Comparison of ENCODE assay signal across 20 cellular contexts in the genomic region with DNA sequence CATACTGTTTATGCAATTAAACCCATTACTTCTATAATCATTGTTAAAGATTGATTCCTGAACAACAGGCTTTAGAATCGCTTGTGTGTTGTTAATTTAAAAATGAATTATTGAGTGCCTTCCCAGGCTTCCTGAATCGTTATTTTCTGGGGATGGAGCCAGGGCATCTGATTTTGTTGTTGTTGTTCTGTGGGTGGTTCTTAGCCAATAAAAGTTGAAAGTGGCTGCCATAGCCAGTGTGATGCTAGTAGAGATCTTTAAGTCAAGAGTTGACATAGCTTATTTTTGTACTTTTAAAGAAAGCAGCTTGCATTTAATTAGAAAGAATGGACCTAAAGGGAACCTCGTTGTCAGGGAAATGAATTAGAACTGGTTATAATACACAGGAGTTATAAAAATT. TPM values are rescaled to one million over a fixed set of nuclear protein-coding genes. Genes with fewer than 3 reads are reported as not detected.
DNase-seq lines count a peak whose midpoint lies in the region; ATAC-seq, FAIRE-seq and TF ChIP-seq lines count a peak whose summit lies in the region.
"Had no signal": no experiment of that assay in that cellular context is flagged by ENCODE, and none has a peak within 500 bp of the region (broad histone marks: within the 10 kb centered on the region; RNA-seq: fewer than 3 reads in every experiment).

No MANE protein-coding gene starts in this region.

- ATAC-seq in GM12878 (peak; percentile 53), HG03196 (IDR thresholded peaks at IDR 0.05; ENCODE audit: unreplicated experiment) (no peak)
- ATAC-seq in natural killer cell treated with Interleukin-12 subunit alpha and Interleukin-12 subunit beta and Interleukin-15 and Interleukin-18, amount 100 ng/mL, for 72 hours: no peak
- ATAC-seq: esophagus mucosa, sciatic nerve had no signal

- peaks cover 52 to 77% (median 65%) of the 10 kb centered on the region in 11 experiments for H3K36me3 ChIP-seq in BLaER1 treated with 17β-estradiol and CSF1 and Interleukin-3, amounts not matched to agents 10 nM and 100 nM
- peaks cover 0 to 12% of the 10 kb centered on the region in 2 experiments; a peak in 2 of 4 replicates for H3K36me3 ChIP-seq in GM12878 (ENCODE audit: control insufficient read depth in 2 of 2, insufficient read depth in 2 of 2, low read length in 1 of 2)
- H3K36me3 ChIP-seq: ovary, uterus had no signal

- no peak overlapping the region for H3K9ac ChIP-seq in BLaER1 treated with 17β-estradiol and CSF1 and Interleukin-3, amounts not matched to agents 10 nM and 100 nM
- H3K9ac ChIP-seq in GM12878 (ENCODE audit: control insufficient read depth, insufficient read depth, low read length): no peak overlapping the region

- no peak overlapping the region for H3K27ac Mint-ChIP-seq in natural killer cell treated with Interleukin-12 subunit alpha and Interleukin-12 subunit beta and Interleukin-15 and Interleukin-18, amount 100 ng/mL, for 72 hours
- no peak overlapping the region for H3K27ac Mint-ChIP-seq in activated naive CD8-positive, alpha-beta T cell treated with anti-CD3 and anti-CD28 coated beads for 36 hours
- H3K27ac Mint-ChIP-seq: activated CD4-positive, alpha-beta T cell treated with anti-CD3 and anti-CD28 coated beads, Interleukin-2, amount 10 ng/mL, durations not matched to agents 7 days and 5 days; activated naive CD8-positive, alpha-beta T cell treated with anti-CD3 and anti-CD28 coated beads, Interleukin-2, amount 10 ng/mL, durations not matched to agents 7 days and 5 days had no signal

- POLR2A ChIA-PET in GM12878 (lab: Charles Lee): interaction anchor here (1.7 kb wide), 1 partner anchor 11 kb away, joined by 7 read pairs; no protein-coding TSS in a partner anchor

- RAD21 ChIA-PET in GM12878 (lab: Charles Lee; ENCODE audit: unreplicated experiment): interaction anchor here (2.3 kb wide), 1 partner anchor 16 kb away, joined by 6 read pairs; no protein-coding TSS in a partner anchor

- peak overlapping the region; percentile 3 for H3K4me3 Mint-ChIP-seq in natural killer cell treated with Interleukin-12 subunit alpha and Interleukin-12 subunit beta and Interleukin-15 and Interleukin-18, amount 100 ng/mL, for 72 hours
- no peak overlapping the region for H3K4me3 Mint-ChIP-seq in activated naive CD8-positive, alpha-beta T cell treated with anti-CD3 and anti-CD28 coated beads for 36 hours
- H3K4me3 Mint-ChIP-seq: activated CD4-positive, alpha-beta T cell treated with anti-CD3 and anti-CD28 coated beads, Interleukin-2, amount 10 ng/mL, durations not matched to agents 7 days and 5 days; activated naive CD8-positive, alpha-beta T cell treated with anti-CD3 and anti-CD28 coated beads, Interleukin-2, amount 10 ng/mL, durations not matched to agents 7 days and 5 days had no signal

- peaks cover 19% of the 10 kb centered on the region for H3K36me3 Mint-ChIP-seq in natural killer cell treated with Interleukin-12 subunit alpha and Interleukin-12 subunit beta and Interleukin-15 and Interleukin-18, amount 100 ng/mL, for 72 hours
- H3K36me3 Mint-ChIP-seq in activated naive CD8-positive, alpha-beta T cell treated with anti-CD3 and anti-CD28 coated beads for 36 hours: peaks cover 20% of the 10 kb centered on the region

- BruUV-seq in GM12878 (replicated peaks; lab: Mats Ljungman, UMichigan): no TSS peak

- no peak overlapping the region for H3K4me3 ChIP-seq in BLaER1 treated with 17β-estradiol and CSF1 and Interleukin-3, amounts not matched to agents 10 nM and 100 nM
- H3K4me3 ChIP-seq in GM12878: no peak overlapping the region
- H3K4me3 ChIP-seq: ovary, Peyer's patch, uterus had no signal

- TF ChIP-seq RAD21 in GM12878 (IDR thresholded peaks at IDR 0.05; ENCODE audit: insufficient read depth, low read depth, low read length): no peak

- no peak for FAIRE-seq in GM12878 (lab: Jason Lieb, UNC)
- FAIRE-seq: GM12892 had no signal

- SMC1A ChIA-PET in GM12878 (lab: Charles Lee; ENCODE audit: uncharacterized antibody, unreplicated experiment): interaction anchor here (0.7 to 2.3 kb wide), 10 partner anchors 11 to 449 kb away, joined by 3 to 10 read pairs (median 3); partner anchors contain the start of gene LGMN

- H3K4me1 ChIP-seq in BLaER1 treated with 17β-estradiol and CSF1 and Interleukin-3, amounts not matched to agents 10 nM and 100 nM: peaks cover 12 to 39% (median 21%) of the 10 kb centered on the region in 10 experiments
- H3K4me1 ChIP-seq in GM12878 (ENCODE audit: control insufficient read depth, insufficient read depth, low read length): no peaks in the 10 kb centered on the region; the same call in 1 of the 2 replicates

- H3K9me3 Mint-ChIP-seq in natural killer cell treated with Interleukin-12 subunit alpha and Interleukin-12 subunit beta and Interleukin-15 and Interleukin-18, amount 100 ng/mL, for 72 hours: no peaks in the 10 kb centered on the region
- no peaks in the 10 kb centered on the region for H3K9me3 Mint-ChIP-seq in activated naive CD8-positive, alpha-beta T cell treated with anti-CD3 and anti-CD28 coated beads for 36 hours
- H3K9me3 Mint-ChIP-seq: activated CD4-positive, alpha-beta T cell treated with anti-CD3 and anti-CD28 coated beads, Interleukin-2, amount 10 ng/mL, durations not matched to agents 7 days and 5 days; activated naive CD8-positive, alpha-beta T cell treated with anti-CD3 and anti-CD28 coated beads, Interleukin-2, amount 10 ng/mL, durations not matched to agents 7 days and 5 days had no signal

- in situ Hi-C loops in GM12878 (cut with MboI): no loop called here

- peaks cover 0 to 14% (median 6%) of the 10 kb centered on the region in 11 experiments; a peak in 8 of 22 replicates for H3K9me3 ChIP-seq in BLaER1 treated with 17β-estradiol and CSF1 and Interleukin-3, amounts not matched to agents 10 nM and 100 nM (replicated peaks in 1 of 11)
- no peaks in the 10 kb centered on the region; the same call in 2 of the 3 replicates for H3K9me3 ChIP-seq in GM12878 (replicated peaks; ENCODE audit: control insufficient read depth, insufficient read depth, low read length)
- H3K9me3 ChIP-seq: ovary, Peyer's patch, uterus had no signal

- no peaks in the 10 kb centered on the region for H3K27me3 ChIP-seq in BLaER1 treated with 17β-estradiol and CSF1 and Interleukin-3, amounts not matched to agents 10 nM and 100 nM
- no peaks in the 10 kb centered on the region for H3K27me3 ChIP-seq in GM12878 (replicated peaks in 1 of 2; ENCODE audit: control insufficient read depth in 2 of 2, insufficient read depth in 2 of 2, low read length in 1 of 2)
- H3K27me3 ChIP-seq: ovary, Peyer's patch, uterus had no signal

- DNase-seq in GM03348 (ENCODE audit: low spot score) (peak; percentile 8), GM12878 (ENCODE audit: low read depth, low spot score) (no peak), LoVo (ENCODE audit: low spot score) (no peak), NCI-H2107 treated with DMSO at 0.1 percent for 48 hours (lab: John Stamatoyannopoulos, UW; ENCODE audit: unreplicated experiment) (no peak)
- no peak for DNase-seq in natural killer cell treated with Interleukin-12 subunit alpha and Interleukin-12 subunit beta and Interleukin-15 and Interleukin-18, amount 100 ng/mL, for 72 hours (ENCODE audit: low spot score)
- DNase-seq in activated naive CD8-positive, alpha-beta T cell treated with anti-CD3 and anti-CD28 coated beads for 36 hours: no peak
- DNase-seq: activated CD4-positive, alpha-beta T cell treated with anti-CD3 and anti-CD28 coated beads, Interleukin-2, amount 10 ng/mL, durations not matched to agents 7 days and 5 days; activated naive CD8-positive, alpha-beta T cell treated with anti-CD3 and anti-CD28 coated beads, Interleukin-2, amount 10 ng/mL, durations not matched to agents 7 days and 5 days; GF-D8; NCI-H2171; NCI-H748 treated with DMSO at 0.1 percent for 48 hours; ovary; Peyer's patch; stimulated activated CD4-positive, alpha-beta T cell treated with anti-CD3 and anti-CD28 coated beads, Interleukin-1b, Interleukin-23, amount 100 ng/mL, for 48 hours; uterus had no signal

- WGBS in GM12878 (ENCODE audit: insufficient coverage, insufficient replicate concordance, low lambda C conversion rate, missing lambda C conversion rate): 59% methylated on average over 3 of the region's 3 CpGs

- intact Hi-C loops in GM12878 (cut with micrococcal nuclease; ENCODE audit: unreplicated experiment): no loop called here

- H4K20me1 ChIP-seq in BLaER1 treated with 17β-estradiol and CSF1 and Interleukin-3, amounts not matched to agents 10 nM and 100 nM: peaks cover 7 to 78% (median 21%) of the 10 kb centered on the region in 11 experiments; a peak in 15 of 22 replicates
- no peaks in the 10 kb centered on the region for H4K20me1 ChIP-seq in GM12878 (ENCODE audit: control insufficient read depth, insufficient read depth)

- H3K4me1 Mint-ChIP-seq in natural killer cell treated with Interleukin-12 subunit alpha and Interleukin-12 subunit beta and Interleukin-15 and Interleukin-18, amount 100 ng/mL, for 72 hours (ENCODE audit: low read depth in 2 of 2): peaks cover 36 to 40% of the 10 kb centered on the region in 2 donors
- H3K4me1 Mint-ChIP-seq in activated naive CD8-positive, alpha-beta T cell treated with anti-CD3 and anti-CD28 coated beads for 36 hours: peaks cover 52% of the 10 kb centered on the region

- H3K79me2 ChIP-seq in GM12878 (ENCODE audit: control insufficient read depth, insufficient read depth, low read length): peaks cover 37% of the 10 kb centered on the region

- no peak overlapping the region for H3K27ac ChIP-seq in BLaER1 treated with 17β-estradiol and CSF1 and Interleukin-3, amounts not matched to agents 10 nM and 100 nM
- no peak overlapping the region for H3K27ac ChIP-seq in GM12878 (ENCODE audit: control insufficient read depth, insufficient read depth)
- H3K27ac ChIP-seq: ovary, Peyer's patch, uterus had no signal

- H3K4me2 ChIP-seq in BLaER1 treated with 17β-estradiol and CSF1 and Interleukin-3, amounts not matched to agents 10 nM and 100 nM: peak overlapping the region in 10 of 11 experiments; percentile 6 to 57 (median 20); a peak in 16 of 22 replicates
- H3K4me2 ChIP-seq in GM12878 (ENCODE audit: control insufficient read depth, insufficient read depth): peak overlapping the region; percentile 41; the same call in 1 of the 2 replicates

- TF ChIP-seq EP300 in GM12878 (IDR thresholded peaks at IDR 0.05; ENCODE audit: borderline replicate concordance in 1 of 2, control insufficient read depth in 1 of 2, low read depth in 2 of 2, low read length in 2 of 2): no peak

- TF ChIP-seq POLR2A in GM12878 (IDR thresholded peaks at IDR 0.05; ENCODE audit: low read depth, low read length): no peak

- H3K27me3 Mint-ChIP-seq in natural killer cell treated with Interleukin-12 subunit alpha and Interleukin-12 subunit beta and Interleukin-15 and Interleukin-18, amount 100 ng/mL, for 72 hours: no peaks in the 10 kb centered on the region
- H3K27me3 Mint-ChIP-seq in activated naive CD8-positive, alpha-beta T cell treated with anti-CD3 and anti-CD28 coated beads for 36 hours: no peaks in the 10 kb centered on the region
- H3K27me3 Mint-ChIP-seq: activated CD4-positive, alpha-beta T cell treated with anti-CD3 and anti-CD28 coated beads, Interleukin-2, amount 10 ng/mL, durations not matched to agents 7 days and 5 days; activated naive CD8-positive, alpha-beta T cell treated with anti-CD3 and anti-CD28 coated beads, Interleukin-2, amount 10 ng/mL, durations not matched to agents 7 days and 5 days had no signal

- CTCF ChIA-PET in GM12878 (lab: Yijun Ruan, JAX): interaction anchor here (0.8 to 1.4 kb wide), 2 partner anchors 100 to 313 kb away, joined by 3 to 7 read pairs; no protein-coding TSS in a partner anchor

- H2AFZ ChIP-seq in GM12878 (ENCODE audit: control insufficient read depth, low read depth, low read length): no peak overlapping the region

- TF ChIP-seq CTCF in GM12878 (IDR thresholded peaks at IDR 0.05 in 2 of 3, conservative IDR thresholded peaks at IDR 0.05 in 1 of 3; ENCODE audit: control insufficient read depth in 2 of 3, extremely low read depth in 1 of 3, insufficient read depth in 1 of 3, low read depth in 3 of 3, low read length in 3 of 3): no peak

RNA-seq across cellular contexts. Expression of gene GOLGA5, which starts 6.4 kb away (rescaled TPM):
- total RNA-seq in GM12878 (2013; cell fraction: nucleolus; rRNA removed): 28.4 and 31.3 TPM in 2 replicates
- 15.6 and 18.6 TPM in 2 replicates for total RNA-seq in GM12878 (2014; rRNA removed)
- total RNA-seq in GM12878 (2014; rRNA removed; fragmentation: Illumina TruSeq; extraction: Trizol): 23.6 and 23.8 TPM in 2 replicates
- total RNA-seq in GM12878 (2021): 16.0 and 16.5 TPM in 2 replicates
- 12.9 TPM for polyA plus RNA-seq in GM12878 (2011; ENCODE audit: low read depth)
- 21.5 and 31.3 TPM in 2 replicates for polyA plus RNA-seq in GM12878 (2011; rRNA removed)
- 10.0 and 11.8 TPM in 2 replicates for polyA plus RNA-seq in GM12878 (2011; cell fraction: cytosol; rRNA removed)
- polyA plus RNA-seq in GM12878 (2011; cell fraction: nucleus; rRNA removed): 12.1 and 12.3 TPM in 2 replicates
- 18.0 and 20.7 TPM in 2 replicates for polyA plus RNA-seq in GM12878 (2012)
- polyA plus RNA-seq in GM12878 (2014; fragmentation: Illumina TruSeq; extraction: Trizol): 25.8 and 31.6 TPM in 2 replicates
- polyA plus RNA-seq in GM12878 (2014; fragmentation: Nextera tagmentation; extraction: Ambion mirVana): 10 to 100 TPM; 10.9 to 13.9 TPM
- polyA plus RNA-seq in GM12878 (2014; rRNA removed): 15.5 and 17.9 TPM in 2 replicates
- 10 to 100 TPM; 23.9 to 30.1 TPM for polyA plus RNA-seq in GM12878 (2016; fragmentation: Nextera tagmentation; extraction: Ambion mirVana)
- 9.5 and 14.2 TPM in 2 replicates for polyA minus RNA-seq in GM12878 (2011; rRNA and poly(A)+ RNA removed)
- 7.3 and 9.5 TPM in 2 replicates for polyA minus RNA-seq in GM12878 (2011; cell fraction: cytosol; rRNA and poly(A)+ RNA removed)
- polyA minus RNA-seq in GM12878 (2011; cell fraction: nucleus; rRNA and poly(A)+ RNA removed): 6.8 and 10.0 TPM in 2 replicates
- total RNA-seq in natural killer cell treated with Interleukin-12 subunit alpha and Interleukin-12 subunit beta and Interleukin-15 and Interleukin-18, amount 100 ng/mL, for 72 hours: 10 to 100 TPM; 21.0 to 24.2 TPM
- 10 to 100 TPM; 14.6 to 15.9 TPM for total RNA-seq in activated naive CD8-positive, alpha-beta T cell treated with anti-CD3 and anti-CD28 coated beads for 36 hours

RNA-seq across cellular contexts. Expression of gene LGMN, which starts 52.1 kb away (rescaled TPM):
- 344 and 379 TPM in 2 replicates for total RNA-seq in GM12878 (2013; cell fraction: nucleolus; rRNA removed)
- 3.7 and 4.2 TPM in 2 replicates for total RNA-seq in GM12878 (2014; rRNA removed)
- total RNA-seq in GM12878 (2014; rRNA removed; fragmentation: Illumina TruSeq; extraction: Trizol): 2.6 and 3.4 TPM in 2 replicates
- total RNA-seq in GM12878 (2021): 3.3 and 3.5 TPM in 2 replicates
- polyA plus RNA-seq in GM12878 (2011; ENCODE audit: low read depth): 39.2 TPM
- 134 and 192 TPM in 2 replicates for polyA plus RNA-seq in GM12878 (2011; rRNA removed)
- 157 and 254 TPM in 2 replicates for polyA plus RNA-seq in GM12878 (2011; cell fraction: cytosol; rRNA removed)
- 130 and 231 TPM in 2 replicates for polyA plus RNA-seq in GM12878 (2011; cell fraction: nucleus; rRNA removed)
- 66.3 and 79.3 TPM in 2 replicates for polyA plus RNA-seq in GM12878 (2012)
- 4.3 and 4.4 TPM in 2 replicates for polyA plus RNA-seq in GM12878 (2014; fragmentation: Illumina TruSeq; extraction: Trizol)
- 1 to 10 TPM in 1 of 2 experiments, under 1 TPM in 1; 0.71 to 1.1 TPM for polyA plus RNA-seq in GM12878 (2014; fragmentation: Nextera tagmentation; extraction: Ambion mirVana)
- polyA plus RNA-seq in GM12878 (2014; rRNA removed): 3.4 and 3.9 TPM in 2 replicates
- polyA plus RNA-seq in GM12878 (2016; fragmentation: Nextera tagmentation; extraction: Ambion mirVana): 10 to 100 TPM; 11.1 to 11.3 TPM
- 119 and 127 TPM in 2 replicates for polyA minus RNA-seq in GM12878 (2011; rRNA and poly(A)+ RNA removed)
- polyA minus RNA-seq in GM12878 (2011; cell fraction: cytosol; rRNA and poly(A)+ RNA removed): 25.0 and 25.4 TPM in 2 replicates
- 37.6 and 39.7 TPM in 2 replicates for polyA minus RNA-seq in GM12878 (2011; cell fraction: nucleus; rRNA and poly(A)+ RNA removed)
- total RNA-seq in natural killer cell treated with Interleukin-12 subunit alpha and Interleukin-12 subunit beta and Interleukin-15 and Interleukin-18, amount 100 ng/mL, for 72 hours: not detected
- total RNA-seq in activated naive CD8-positive, alpha-beta T cell treated with anti-CD3 and anti-CD28 coated beads for 36 hours: 1 to 10 TPM; 2.1 to 3.7 TPM
